Comparison of ENCODE assay signal across 17 cellular contexts in the genomic region with DNA sequence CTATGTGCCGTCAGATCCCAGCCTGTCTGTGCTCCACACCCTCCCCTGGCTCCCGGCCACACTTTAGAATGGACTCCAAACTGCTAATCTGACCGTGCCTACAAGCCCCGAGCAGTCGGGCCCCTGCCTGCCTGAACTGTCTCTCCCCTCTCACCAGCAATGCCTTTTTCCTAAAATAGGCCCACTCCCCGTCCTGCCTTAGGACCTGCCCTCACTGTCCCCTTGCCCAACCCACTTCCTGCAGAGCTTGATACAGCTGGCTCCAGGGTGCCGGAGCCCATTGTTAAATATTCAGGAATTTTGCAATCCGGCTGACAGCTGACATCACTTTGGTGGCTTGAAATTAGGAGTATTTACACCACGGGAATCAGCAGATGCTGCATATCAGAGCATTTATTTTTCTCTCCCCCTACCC. TPM values are rescaled to one million over a fixed set of nuclear protein-coding genes. Genes with fewer than 3 reads are reported as not detected.
DNase-seq lines count a peak whose midpoint lies in the region; ATAC-seq, FAIRE-seq and TF ChIP-seq lines count a peak whose summit lies in the region.
"Had no signal": no experiment of that assay in that cellular context is flagged by ENCODE, and none has a peak within 500 bp of the region (broad histone marks: within the 10 kb centered on the region; RNA-seq: fewer than 3 reads in every experiment).

No MANE protein-coding gene starts in this region.

- 53% methylated on average over 9 of the region's 9 CpGs; no CpG with 5 or more reads in 1 of the 2 experiments for WGBS in H1 (ENCODE audit: extremely low coverage in 1 of 2, insufficient coverage in 1 of 2, insufficient read length in 1 of 2, insufficient replicate concordance in 2 of 2, low coverage in 1 of 2, low lambda C conversion rate in 2 of 2, missing lambda C conversion rate in 1 of 2), 2 experiments
- 36% methylated on average over 9 of the region's 9 CpGs for WGBS in right cardiac atrium
- 51 to 59% (median 56%) methylated on average over 9 of the region's 9 CpGs for WGBS in ovary, 3 donors

- peak overlapping the region; percentile 84; the same call in 1 of the 2 replicates for H2BK15ac ChIP-seq in H1 (ENCODE audit: low read length)

- H3K4me3 ChIP-seq in H7 (ENCODE audit: insufficient read depth, low read depth, low read length) (no peak overlapping the region), H1 (ENCODE audit: extremely low read depth in 1 of 4, insufficient read depth in 2 of 4, low read depth in 3 of 4, low read length in 4 of 4) (no peak overlapping the region), right cardiac atrium (ENCODE audit: low read length) (no peak overlapping the region), ovary (no peak overlapping the region)
- H3K4me3 ChIP-seq: HAP-1 had no signal

- H3K56ac ChIP-seq in H1 (replicated peaks; ENCODE audit: insufficient read length, low read depth, low read length) = no peak overlapping the region

- no peaks in the 10 kb centered on the region for H4K20me1 ChIP-seq in H1 (replicated peaks in 1 of 2; ENCODE audit: control insufficient read depth in 1 of 2, insufficient read depth in 2 of 2, low read length in 2 of 2)

- H2BK5ac ChIP-seq in H1 (ENCODE audit: low read depth, low read length) = peak overlapping the region; percentile 86

- H4K5ac ChIP-seq in H1 (ENCODE audit: insufficient read length, low read depth, low read length) = no peak overlapping the region

- H3K27me3 ChIP-seq in H7 (ENCODE audit: control insufficient read depth, insufficient read depth, low read length) (no peaks in the 10 kb centered on the region), H1 (replicated peaks in 1 of 4; ENCODE audit: control insufficient read depth in 3 of 4, extremely low read depth in 1 of 4, insufficient read depth in 3 of 4, low read length in 3 of 4) (no peaks in the 10 kb centered on the region; a peak in 1 of 7 replicates), right cardiac atrium (ENCODE audit: control insufficient read depth, insufficient read depth) (no peaks in the 10 kb centered on the region), ovary (no peaks in the 10 kb centered on the region)

- peaks cover 6% of the 10 kb centered on the region; the same call in 1 of the 2 replicates for H3K79me1 ChIP-seq in H1 (ENCODE audit: low read depth, low read length)

- H3K4ac ChIP-seq in H1 (replicated peaks; ENCODE audit: insufficient read length, low read depth, low read length) = peak overlapping the region; percentile 45

- POLR2A ChIA-PET in H1 (lab: Charles Lee; ENCODE audit: partially characterized antibody) = interaction anchor here (0.6 to 2.4 kb wide), 5 partner anchors 9 to 51 kb away, joined by 3 to 9 read pairs (median 4); no protein-coding TSS in a partner anchor

- no peak overlapping the region for H3K9ac ChIP-seq in H1 (replicated peaks in 1 of 4; ENCODE audit: extremely low read depth in 1 of 4, low read depth in 3 of 4, low read length in 3 of 4)

- peak overlapping the region; percentile 65; the same call in 1 of the 2 replicates for H2AK5ac ChIP-seq in H1 (ENCODE audit: low read depth, low read length)

- H3K4me2 ChIP-seq in H1 (ENCODE audit: insufficient read depth in 1 of 2, low read depth in 2 of 2, low read length in 2 of 2) = peak overlapping the region in 1 of 2 experiments; percentile 30; a peak in 1 of 4 replicates

- H3K18ac ChIP-seq in H1 (ENCODE audit: extremely low read depth, low read length) = peak overlapping the region; percentile 52

- no peaks in the 10 kb centered on the region for H3K36me3 ChIP-seq in H7 (replicated peaks; ENCODE audit: control insufficient read depth, insufficient read depth, low read length)
- no peaks in the 10 kb centered on the region for H3K36me3 ChIP-seq in H1 (ENCODE audit: control insufficient read depth in 2 of 4, insufficient read depth in 4 of 4, low read length in 3 of 4)
- H3K36me3 ChIP-seq in ovary = no peaks in the 10 kb centered on the region
- H3K36me3 ChIP-seq: HAP-1 had no signal

- FAIRE-seq in H1 (lab: Jason Lieb, UNC) (no peak), RCC 7860 (lab: Jason Lieb, UNC) (no peak)
- FAIRE-seq: small intestine had no signal

- no peak for TF ChIP-seq EP300 in H1 (IDR thresholded peaks at IDR 0.05; ENCODE audit: borderline replicate concordance in 1 of 2, low read depth in 2 of 2, low read length in 2 of 2)
- no peak for TF ChIP-seq EP300 in ovary (IDR thresholded peaks at IDR 0.05)

- no peak overlapping the region for H2AFZ ChIP-seq in H1 (ENCODE audit: low read length)

- H4K91ac ChIP-seq in H1 (replicated peaks; ENCODE audit: insufficient read length, low read length) = peak overlapping the region; percentile 77

- no peaks in the 10 kb centered on the region; the same call in 1 of the 2 replicates for H3K23me2 ChIP-seq in H1 (ENCODE audit: low read depth, low read length)

- H3K23ac ChIP-seq in H1 (ENCODE audit: insufficient read length) = no peak overlapping the region

- DNase-seq in H7 (peak; percentile 78), H1 (ENCODE audit: low read depth in 1 of 2, low spot score in 2 of 2) (no peak), right cardiac atrium (peak; percentile 61 to 78 (median 73)), retina (peak; percentile 14), RCC 7860 (ENCODE audit: low spot score) (no peak), ovary (no peak)
- DNase-seq in stimulated activated CD4-positive, alpha-beta T cell treated with anti-CD3 and anti-CD28 coated beads, Interleukin-4, amount 100 ng/mL, for 4 hours = no peak
- DNase-seq: activated CD4-positive, CD25-positive, alpha-beta regulatory T cell treated with anti-CD3 and anti-CD28 coated beads, Interleukin-2, amount 50 U/mL, for 72 hours; activated naive CD8-positive, alpha-beta T cell treated with anti-CD3 and anti-CD28 coated beads, Interleukin-2, amount 10 ng/mL, durations not matched to agents 7 days and 5 days; activated T-cell treated with anti-CD3 and anti-CD28 coated beads for 4 hours; Caco-2; islet precursor cell; small intestine; T-helper 1 cell had no signal

- ATAC-seq in right cardiac atrium = peak; percentile 22 to 85
- no peak for ATAC-seq in HG03175 (IDR thresholded peaks at IDR 0.05; ENCODE audit: unreplicated experiment)
- ATAC-seq: Panc1 had no signal

- H3K27ac ChIP-seq in H1 (ENCODE audit: low read depth, low read length) (no peak overlapping the region), right cardiac atrium (ENCODE audit: low read length) (peak overlapping the region; percentile 14), ovary (no peak overlapping the region)

- H3K4me1 ChIP-seq in H1 (replicated peaks in 1 of 4; ENCODE audit: control insufficient read depth in 3 of 4, insufficient read depth in 4 of 4, low read length in 3 of 4) (peaks cover 18 to 34% (median 25%) of the 10 kb centered on the region in 4 experiments), right cardiac atrium (ENCODE audit: control insufficient read depth, insufficient read depth, low read length) (peaks cover 5% of the 10 kb centered on the region), ovary (ENCODE audit: insufficient read depth) (peaks cover 13% of the 10 kb centered on the region)
- H3K4me1 ChIP-seq: Caco-2 had no signal

- CTCF ChIA-PET in H1 (lab: Charles Lee; ENCODE audit: partially characterized antibody) = interaction anchor here (1.1 to 1.7 kb wide), 3 partner anchors 10 to 107 kb away, joined by 3 to 5 read pairs (median 3); no protein-coding TSS in a partner anchor

- H2BK12ac ChIP-seq in H1 (ENCODE audit: low read depth, low read length) = peak overlapping the region; percentile 94

- peak overlapping the region; percentile 67; the same call in 1 of the 2 replicates for H2BK20ac ChIP-seq in H1 (ENCODE audit: low read length)

- no peak overlapping the region for H2BK120ac ChIP-seq in H1 (replicated peaks; ENCODE audit: low read depth, low read length)

- no peak overlapping the region for H3K14ac ChIP-seq in H1 (ENCODE audit: insufficient read length)

- TF ChIP-seq POLR2A in H1 (IDR thresholded peaks at IDR 0.05; ENCODE audit: control extremely low read depth in 1 of 2, low read depth in 2 of 2, low read length in 2 of 2) (no peak), ovary (IDR thresholded peaks at IDR 0.05) (no peak)

- intact Hi-C loops in right cardiac atrium (cut with DNase I) = no loop called here
- intact Hi-C loops in ovary (cut with DNase I) = no loop called here

- no peaks in the 10 kb centered on the region for H3K79me2 ChIP-seq in H1 (ENCODE audit: control insufficient read depth in 1 of 2, insufficient read depth in 2 of 2, low read length in 2 of 2)

- H4K8ac ChIP-seq in H1 (ENCODE audit: extremely low read depth, insufficient read depth, low read length) = no peak overlapping the region

- no peak for TF ChIP-seq CTCF in H1 (IDR thresholded peaks at IDR 0.05; ENCODE audit: control extremely low read depth in 1 of 3, insufficient read depth in 1 of 3, low read depth in 1 of 3, low read length in 3 of 3)
- no peak for TF ChIP-seq CTCF in ovary (IDR thresholded peaks at IDR 0.05)

- H3K9me3 ChIP-seq in H1 (ENCODE audit: insufficient read depth in 2 of 2, low read depth in 1 of 2, low read length in 1 of 2) (no peaks in the 10 kb centered on the region), right cardiac atrium (ENCODE audit: control insufficient read depth, low read length) (no peaks in the 10 kb centered on the region), ovary (no peaks in the 10 kb centered on the region)
- H3K9me3 ChIP-seq: Caco-2, HAP-1 had no signal

- TF ChIP-seq RAD21 in H1 (IDR thresholded peaks at IDR 0.05 in 1 of 2, conservative IDR thresholded peaks at IDR 0.05 in 1 of 2; ENCODE audit: low read depth in 2 of 2, low read length in 2 of 2) = no peak

TF ChIP-seq in H1, 55 proteins besides CTCF, POLR2A, EP300 and RAD21 (continues in another document):
- TF ChIP-seq TBP (IDR thresholded peaks at IDR 0.05; ENCODE audit: low read depth, low read length) (no peak), RFX5 (IDR thresholded peaks at IDR 0.05; ENCODE audit: borderline replicate concordance, low read depth, low read length) (no peak), SAP30 (IDR thresholded peaks at IDR 0.05; ENCODE audit: insufficient read depth, insufficient replicate concordance, low read length) (no peak)

RNA-seq across cellular contexts. Expression of gene MN1, which starts 21.4 kb away (rescaled TPM):
- total RNA-seq in H7 (2014; rRNA removed; shearing (Covaris generic)) = 22.1 and 26.4 TPM in 2 replicates
- 4.9 and 5.2 TPM in 2 replicates for total RNA-seq in H1 (2021; fragmentation: NEBNext Ultra II Directional; extraction: Animal tissue kit (Norgen Biotek cat#: 25700))
- polyA plus RNA-seq in H1 (2011; rRNA removed) (3.1 and 5.0 TPM in 2 replicates), right cardiac atrium (3.8 TPM), ovary (1 to 10 TPM; 6.7 to 7.7 TPM)
- polyA plus RNA-seq in H1 (2011; cell fraction: cytosol; rRNA removed) = 2.5 TPM
- 5.9 TPM for polyA plus RNA-seq in H1 (2011; cell fraction: nucleus; rRNA removed)
- 2.5 to 3.7 TPM (median 3.4 TPM) in 4 replicates for polyA plus RNA-seq in H1 (2012, experiment 1 of 2)
- 1.8 TPM for polyA plus RNA-seq in H1 (2012, experiment 2 of 2)
- 2.8 TPM for polyA plus RNA-seq in H1 (2013, experiment 1 of 2)
- polyA plus RNA-seq in H1 (2013, experiment 2 of 2) = 3.1 TPM
- polyA minus RNA-seq in H1 (2011; rRNA and poly(A)+ RNA removed) = 2.0 and 3.1 TPM in 2 replicates
- polyA minus RNA-seq in H1 (2011; cell fraction: cytosol; rRNA and poly(A)+ RNA removed) = 5.6 TPM
- polyA minus RNA-seq in H1 (2011; cell fraction: nucleus; rRNA and poly(A)+ RNA removed) = 3.3 TPM
- total RNA-seq in right cardiac atrium (10 to 100 TPM in 3 of 4 donors, 1 to 10 TPM in 1; 9.6 to 12.2 (median 10.1) TPM), ovary (10 to 100 TPM; 10.6 to 33.5 (median 13.9) TPM)

Comparison
In these comparisons a context has a peak if more than half of its experiments do, and no peak if none do; other contexts are left out.
1. DNase-seq: peak in H7 (single experiment), right cardiac atrium (3 of 3) and retina (single experiment); none in H1 (0 of 2), RCC 7860 (single experiment), stimulated activated CD4-positive, alpha-beta T cell treated with anti-CD3 and anti-CD28 coated beads, Interleukin-4, amount 100 ng/mL, for 4 hours (0 of 2) and ovary (0 of 5).